Comparison of ENCODE assay signal across 34 cellular contexts in the genomic region with DNA sequence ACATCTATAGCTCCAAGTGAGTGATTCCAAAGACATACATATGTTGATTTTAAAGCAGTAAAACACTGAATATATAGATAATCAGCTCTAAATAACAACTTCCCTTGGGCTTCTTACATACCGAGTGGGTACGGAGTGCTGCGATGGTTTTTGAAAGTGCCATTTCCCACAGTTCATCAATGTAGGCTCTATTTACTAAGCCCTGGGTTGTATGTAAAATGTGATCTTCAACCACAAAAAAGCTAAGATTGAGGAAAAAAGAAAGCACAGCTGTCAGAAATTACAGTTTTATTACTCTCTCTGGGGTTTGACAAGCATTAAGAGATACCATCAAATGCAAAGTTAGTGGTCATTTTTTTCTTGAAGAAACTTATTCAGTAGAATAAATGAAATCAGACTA.
"Had no signal": no experiment of that assay in that cellular context is flagged by ENCODE, and none has a peak within 500 bp of the region (broad histone marks: within the 10 kb centered on the region; RNA-seq: fewer than 3 reads in every experiment).

No MANE protein-coding gene starts in this region.

- H3K27me3 Mint-ChIP-seq: naive thymus-derived CD4-positive, alpha-beta T cell; natural killer cell treated with Interleukin-12 subunit alpha and Interleukin-12 subunit beta and Interleukin-15 and Interleukin-18, amount 100 ng/mL, for 72 hours; progenitor cell of endocrine pancreas; stimulated activated memory B cell treated with anti-CD40 and anti-IgM and Interleukin-4, amounts not matched to agents 10 μg/mL and 1 μg/mL and 100 μg/mL, for 72 hours; stimulated activated naive CD8-positive, alpha-beta T cell treated with anti-CD3 and anti-CD28 coated beads, Interleukin-15, amount 100 ng/mL, for 72 hours; type B pancreatic cell had no signal

- H3K9me3 ChIP-seq: neutrophil, ovary, psoas muscle, right lobe of liver, sigmoid colon, spleen, suprapubic skin, testis, tibial artery, transverse colon, upper lobe of right lung, uterus had no signal

- H3K9me3 Mint-ChIP-seq: natural killer cell treated with Interleukin-12 subunit alpha and Interleukin-12 subunit beta and Interleukin-15 and Interleukin-18, amount 100 ng/mL, for 72 hours; nephron progenitor cell; neural crest cell; stimulated activated memory B cell treated with anti-CD40 and anti-IgM and Interleukin-4, amounts not matched to agents 10 μg/mL and 1 μg/mL and 100 μg/mL, for 72 hours; stimulated activated naive CD8-positive, alpha-beta T cell treated with anti-CD3 and anti-CD28 coated beads, Interleukin-15, amount 100 ng/mL, for 72 hours; type B pancreatic cell had no signal

- H3K36me3 Mint-ChIP-seq: natural killer cell treated with Interleukin-12 subunit alpha and Interleukin-12 subunit beta and Interleukin-15 and Interleukin-18, amount 100 ng/mL, for 72 hours had no signal

- H3K4me3 Mint-ChIP-seq: naive thymus-derived CD4-positive, alpha-beta T cell; natural killer cell treated with Interleukin-12 subunit alpha and Interleukin-12 subunit beta and Interleukin-15 and Interleukin-18, amount 100 ng/mL, for 72 hours; nephron progenitor cell; neural crest cell; stimulated activated memory B cell treated with anti-CD40 and anti-IgM and Interleukin-4, amounts not matched to agents 10 μg/mL and 1 μg/mL and 100 μg/mL, for 72 hours; stimulated activated naive CD8-positive, alpha-beta T cell treated with anti-CD3 and anti-CD28 coated beads, Interleukin-15, amount 100 ng/mL, for 72 hours; type B pancreatic cell had no signal

- H3K27ac ChIP-seq: neutrophil, ovary, parathyroid adenoma, psoas muscle, right lobe of liver, sigmoid colon, skin epidermis, spleen, suprapubic skin, testis, tibial artery, transverse colon, upper lobe of right lung, uterus had no signal

- H3K4me1 ChIP-seq: parathyroid adenoma, psoas muscle, right lobe of liver, sigmoid colon, spleen, suprapubic skin, testis, upper lobe of right lung, uterus had no signal

- H3K4me1 Mint-ChIP-seq: naive thymus-derived CD4-positive, alpha-beta T cell; neural crest cell; stimulated activated memory B cell treated with anti-CD40 and anti-IgM and Interleukin-4, amounts not matched to agents 10 μg/mL and 1 μg/mL and 100 μg/mL, for 72 hours; stimulated activated naive CD8-positive, alpha-beta T cell treated with anti-CD3 and anti-CD28 coated beads, Interleukin-15, amount 100 ng/mL, for 72 hours had no signal

- H3K36me3 ChIP-seq: neutrophil, ovary, right lobe of liver, sigmoid colon, tibial artery, upper lobe of right lung, uterus had no signal

- DNase-seq: naive thymus-derived CD4-positive, alpha-beta T cell; nephron progenitor cell; occipital lobe; ovary; posterior cingulate gyrus; psoas muscle; right cardiac atrium; right lobe of liver; sigmoid colon; spleen; stimulated activated CD4-positive, alpha-beta T cell treated with anti-CD3 and anti-CD28 coated beads, Interleukin-12 subunit alpha, Interleukin-12 subunit beta, amount 100 ng/mL, for 4 hours; stimulated activated CD4-positive, alpha-beta T cell treated with anti-CD3 and anti-CD28 coated beads, Interleukin-1b, Interleukin-23, amount 100 ng/mL, for 48 hours; stimulated activated CD4-positive, alpha-beta T cell treated with anti-CD3 and anti-CD28 coated beads, Interleukin-4, amount 100 ng/mL, for 1 hour; stimulated activated CD4-positive, alpha-beta T cell treated with anti-CD3 and anti-CD28 coated beads, Interleukin-4, amount 100 ng/mL, for 4 hours; stimulated activated CD8-positive, alpha-beta memory T cell treated with anti-CD3 and anti-CD28 coated beads, Interleukin-4, amount 100 ng/mL, for 48 hours; stimulated activated naive CD4-positive, alpha-beta T cell; stimulated activated naive CD8-positive, alpha-beta T cell treated with anti-CD3 and anti-CD28 coated beads, Interleukin-15, amount 100 ng/mL, for 72 hours; stimulated activated naive CD8-positive, alpha-beta T cell treated with anti-CD3 and anti-CD28 coated beads, Interleukin-15, Interleukin-2, amounts not matched to agents 100 U/mL and 50 U/mL, for 24 hours; substantia nigra; testis; tibial artery; transverse colon; upper lobe of right lung; uterus had no signal

- ATAC-seq: naive thymus-derived CD4-positive, alpha-beta T cell; natural killer cell treated with Interleukin-12 subunit alpha and Interleukin-12 subunit beta and Interleukin-15 and Interleukin-18, amount 100 ng/mL, for 72 hours; psoas muscle; right cardiac atrium; right lobe of liver; stimulated activated memory B cell treated with anti-CD40 and anti-IgM and Interleukin-4, amounts not matched to agents 10 μg/mL and 1 μg/mL and 100 μg/mL, for 72 hours; stimulated activated naive CD8-positive, alpha-beta T cell treated with anti-CD3 and anti-CD28 coated beads, Interleukin-15, amount 100 ng/mL, for 72 hours; stimulated activated naive CD8-positive, alpha-beta T cell treated with anti-CD3 and anti-CD28 coated beads, Interleukin-15, Interleukin-2, amounts not matched to agents 100 U/mL and 50 U/mL, for 24 hours; upper lobe of right lung had no signal

- H3K27ac Mint-ChIP-seq: naive thymus-derived CD4-positive, alpha-beta T cell; natural killer cell treated with Interleukin-12 subunit alpha and Interleukin-12 subunit beta and Interleukin-15 and Interleukin-18, amount 100 ng/mL, for 72 hours; nephron progenitor cell; progenitor cell of endocrine pancreas; stimulated activated memory B cell treated with anti-CD40 and anti-IgM and Interleukin-4, amounts not matched to agents 10 μg/mL and 1 μg/mL and 100 μg/mL, for 72 hours; stimulated activated naive CD8-positive, alpha-beta T cell treated with anti-CD3 and anti-CD28 coated beads, Interleukin-15, amount 100 ng/mL, for 72 hours; type B pancreatic cell had no signal

- H3K4me3 ChIP-seq: ovary, psoas muscle, right lobe of liver, sigmoid colon, skin epidermis, smooth muscle cell, spleen, suprapubic skin, testis, tibial artery, transverse colon, upper lobe of right lung, uterus had no signal

- H3K27me3 ChIP-seq: neutrophil, ovary, right lobe of liver, sigmoid colon, spleen, suprapubic skin, testis, tibial artery, transverse colon, upper lobe of right lung, uterus had no signal
